10 cellular contexts compared by ENCODE assay signal in the genomic region with DNA sequence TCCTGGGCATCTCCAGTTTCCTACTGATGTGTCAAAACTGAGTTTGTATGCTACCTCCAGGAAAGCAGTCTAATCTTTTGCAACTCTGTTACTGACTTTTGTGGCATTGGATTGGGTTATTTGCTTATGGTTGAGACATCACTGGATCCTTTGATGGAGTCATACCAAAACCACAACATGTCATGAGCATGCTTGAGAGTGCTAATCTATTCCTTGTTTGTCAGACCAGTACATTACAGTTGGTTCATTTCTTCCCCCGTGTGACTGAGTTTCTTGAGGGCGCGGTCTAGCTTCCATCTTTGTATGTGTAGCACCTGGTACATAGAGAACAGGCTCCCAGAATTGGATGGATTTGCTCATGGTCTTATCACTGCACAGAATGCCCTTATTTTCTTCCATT. TPM values are rescaled to one million over a fixed set of nuclear protein-coding genes. Genes with fewer than 3 reads are reported as not detected.
DNase-seq lines count a peak whose midpoint lies in the region; ATAC-seq, FAIRE-seq and TF ChIP-seq lines count a peak whose summit lies in the region.
"Had no signal": no experiment of that assay in that cellular context is flagged by ENCODE, and none has a peak within 500 bp of the region (broad histone marks: within the 10 kb centered on the region; RNA-seq: fewer than 3 reads in every experiment).

No MANE protein-coding gene starts in this region.

- FAIRE-seq in frontal cortex (lab: Jason Lieb, UNC), result no peak

- ATAC-seq in GM21619 (IDR thresholded peaks at IDR 0.05; ENCODE audit: unreplicated experiment), result peak; percentile 60

- DNase-seq in GM12865 (ENCODE audit: low read depth) (peak; percentile 42), RPMI7951 (ENCODE audit: low read depth) (peak; percentile 2), foreskin melanocyte (peak; percentile 5), inferior parietal cortex (ENCODE audit: extremely low spot score) (no peak), frontal cortex (ENCODE audit: low spot score in 2 of 2) (no peak), occipital lobe (lab: John Stamatoyannopoulos, UW) (no peak), HuH-7 (ENCODE audit: low spot score) (no peak)
- DNase-seq: aorta, SHP77 treated with DMSO at 0.1 percent for 48 hours had no signal

- H3K4me3 ChIP-seq in GM12865 (ENCODE audit: low read depth, low read length), result no peak overlapping the region

- no peak for TF ChIP-seq CTCF in GM12865 (IDR thresholded peaks at IDR 0.05; ENCODE audit: insufficient read depth, low read depth, low read length, missing control alignments)

RNA-seq across cellular contexts. Expression of a gene that starts 43.2 kb away (rescaled TPM):
- 36.2 and 46.3 TPM in 2 replicates for total RNA-seq in RPMI7951 (2014; rRNA removed; shearing (Covaris generic))
- total RNA-seq in frontal cortex (62.4 TPM), occipital lobe (90.5 TPM)

RNA-seq across cellular contexts. Expression of a gene that starts 43.8 kb away (rescaled TPM):
- not detected in 2 replicates for total RNA-seq in RPMI7951 (2014; rRNA removed; shearing (Covaris generic))
- total RNA-seq in frontal cortex (2.4 TPM), occipital lobe (2.7 TPM)
- total RNA-seq: aorta had no signal

RNA-seq across cellular contexts. Expression of a gene that starts 53.6 kb away (rescaled TPM):
- 1.4 and 2.2 TPM in 2 replicates for total RNA-seq in RPMI7951 (2014; rRNA removed; shearing (Covaris generic))
- total RNA-seq in frontal cortex (9.4 TPM), occipital lobe (7.5 TPM)

Comparison
In these comparisons a context has a peak if more than half of its experiments do, and no peak if none do; other contexts are left out.
1. DNase-seq: peak in GM12865 (single experiment), RPMI7951 (single experiment) and foreskin melanocyte (single experiment); none in inferior parietal cortex (single experiment), frontal cortex (0 of 2), occipital lobe (single experiment) and HuH-7 (single experiment).